20 cellular contexts compared by ENCODE assay signal in the genomic region with DNA sequence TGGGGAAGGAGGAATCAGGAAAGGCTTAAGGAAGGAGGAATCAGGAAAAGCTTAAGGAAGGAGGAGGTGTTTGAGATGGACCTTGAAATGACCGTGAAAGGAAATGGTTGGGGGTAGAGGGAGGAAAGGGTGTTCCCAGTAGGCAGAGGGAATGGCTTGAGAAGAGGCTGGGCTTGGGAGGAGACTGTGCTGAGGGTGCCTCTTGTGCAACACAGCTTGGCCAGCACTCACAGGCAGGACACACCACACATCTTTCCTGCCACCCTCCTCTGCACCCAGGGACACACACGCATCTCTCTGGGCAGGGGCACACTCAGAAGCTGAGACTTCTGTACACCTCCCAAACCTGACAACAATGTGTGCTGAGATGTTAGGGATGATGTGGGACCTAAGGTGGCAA.
A peak's percentile ranks its signal among the peaks of the same experiment; 100 is the strongest.
DNase-seq lines count a peak whose midpoint lies in the region; ATAC-seq, FAIRE-seq and TF ChIP-seq lines count a peak whose summit lies in the region.
"Had no signal": no experiment of that assay in that cellular context is flagged by ENCODE, and none has a peak within 500 bp of the region (broad histone marks: within the 10 kb centered on the region; RNA-seq: fewer than 3 reads in every experiment).

No MANE protein-coding gene starts in this region.

- no peak overlapping the region for H3K27ac Mint-ChIP-seq in activated CD8-positive, alpha-beta T cell treated with anti-CD3 and anti-CD28 coated beads for 36 hours
- H3K27ac Mint-ChIP-seq: activated T-cell treated with anti-CD3 and anti-CD28 coated beads, Interleukin-2, amount 50 U/mL, for 72 hours; H9; type B pancreatic cell had no signal

- no peak overlapping the region for H3K9ac ChIP-seq in trophoblast cell (ENCODE audit: low read length)

- no peak for DNase-seq in right atrium auricular region (ENCODE audit: low spot score)
- no peak for DNase-seq in trophoblast cell
- no peak for DNase-seq in urothelium cell line (ENCODE audit: low spot score)
- no peak for DNase-seq in activated T-cell treated with anti-CD3 and anti-CD28 coated beads, Interleukin-2, amount 50 U/mL, for 1 hour
- no peak for DNase-seq in activated CD8-positive, alpha-beta T cell treated with anti-CD3 and anti-CD28 coated beads for 36 hours
- DNase-seq in NCI-H1048 (lab: John Stamatoyannopoulos, UW) = no peak
- DNase-seq: activated naive CD4-positive, alpha-beta T cell treated with anti-CD3 and anti-CD28 coated beads, Interleukin-2, amount 50 U/mL, for 16 hours; activated T-cell treated with anti-CD3 and anti-CD28 coated beads, Interleukin-2, amount 50 U/mL, for 72 hours; aorta; DND-41; H9; mammary epithelial cell; NCI-H2171 treated with DMSO at 0.1 percent for 48 hours; NCI-H526 treated with DMSO at 0.1 percent for 48 hours; stimulated activated CD4-positive, alpha-beta T cell treated with anti-CD3 and anti-CD28 coated beads, Interleukin-2, amount 100 ng/mL, for 24 hours; stimulated activated naive CD4-positive, alpha-beta T cell; SW 1271 had no signal

- H3K9me3 ChIP-seq in right atrium auricular region = peaks cover 0 to under 1% of the 10 kb centered on the region in 2 donors
- H3K9me3 ChIP-seq in trophoblast cell (ENCODE audit: insufficient read depth, low read depth, low read length) = no peaks in the 10 kb centered on the region

- CTCF ChIA-PET in activated CD8-positive, alpha-beta T cell treated with anti-CD3 and anti-CD28 coated beads for 36 hours (lab: Charles Lee) = no interaction called here

- H3K79me1 ChIP-seq in trophoblast cell (ENCODE audit: low read length) = peaks cover 23% of the 10 kb centered on the region

- H3K4me3 Mint-ChIP-seq in activated CD8-positive, alpha-beta T cell treated with anti-CD3 and anti-CD28 coated beads for 36 hours = no peak overlapping the region
- H3K4me3 Mint-ChIP-seq: activated T-cell treated with anti-CD3 and anti-CD28 coated beads, Interleukin-2, amount 50 U/mL, for 72 hours; H9; type B pancreatic cell had no signal

- no peak overlapping the region for H4K12ac ChIP-seq in trophoblast cell (ENCODE audit: low read depth, low read length)

- H3K79me2 ChIP-seq in trophoblast cell (ENCODE audit: control insufficient read depth, insufficient read depth, low read length, poor library complexity) = peaks cover 2% of the 10 kb centered on the region

- TF ChIP-seq CTCF in right atrium auricular region (IDR thresholded peaks at IDR 0.05) = no peak
- no peak for TF ChIP-seq CTCF in activated CD8-positive, alpha-beta T cell treated with anti-CD3 and anti-CD28 coated beads for 36 hours (IDR thresholded peaks at IDR 0.05)

- H3K14ac ChIP-seq in trophoblast cell (ENCODE audit: low read length) = no peak overlapping the region

- H3K36me3 Mint-ChIP-seq in activated CD8-positive, alpha-beta T cell treated with anti-CD3 and anti-CD28 coated beads for 36 hours (ENCODE audit: low read depth) = no peaks in the 10 kb centered on the region
- H3K36me3 Mint-ChIP-seq: type B pancreatic cell had no signal

- H3K18ac ChIP-seq in trophoblast cell (ENCODE audit: low read length) = no peak overlapping the region

- WGBS in trophoblast cell (ENCODE audit: extremely low coverage, insufficient coverage, insufficient read length) = no CpG with 5 or more reads among the region's 2 CpGs

- H2BK12ac ChIP-seq in trophoblast cell (ENCODE audit: low read length) = no peak overlapping the region

- H2BK120ac ChIP-seq in trophoblast cell (ENCODE audit: insufficient read depth, low read length, poor library complexity) = no peak overlapping the region

- H2AFZ ChIP-seq in trophoblast cell (ENCODE audit: insufficient read depth, low read length, poor library complexity) = no peak overlapping the region

- no peak overlapping the region for H3K4me3 ChIP-seq in right atrium auricular region
- H3K4me3 ChIP-seq in trophoblast cell (ENCODE audit: low read depth, low read length) = peak overlapping the region; percentile 8

- no peaks in the 10 kb centered on the region for H3K9me3 Mint-ChIP-seq in activated CD8-positive, alpha-beta T cell treated with anti-CD3 and anti-CD28 coated beads for 36 hours
- H3K9me3 Mint-ChIP-seq: activated T-cell treated with anti-CD3 and anti-CD28 coated beads, Interleukin-2, amount 50 U/mL, for 72 hours; H9; type B pancreatic cell had no signal

- no peak overlapping the region for H3K23ac ChIP-seq in trophoblast cell (ENCODE audit: low read length)

- POLR2A ChIA-PET in activated CD8-positive, alpha-beta T cell treated with anti-CD3 and anti-CD28 coated beads for 36 hours (lab: Charles Lee) = no interaction called here

- peaks cover 9% of the 10 kb centered on the region for H3K27me3 Mint-ChIP-seq in activated CD8-positive, alpha-beta T cell treated with anti-CD3 and anti-CD28 coated beads for 36 hours
- H3K27me3 Mint-ChIP-seq: type B pancreatic cell had no signal

- intact Hi-C loops in activated CD8-positive, alpha-beta T cell treated with anti-CD3 and anti-CD28 coated beads for 36 hours (cut with micrococcal nuclease) = no loop called here

- FAIRE-seq in urothelium cell line (lab: Jason Lieb, UNC) = peak; percentile 42

- peak overlapping the region; percentile 85 to 87 for H3K27ac ChIP-seq in right atrium auricular region
- no peak overlapping the region for H3K27ac ChIP-seq in trophoblast cell (ENCODE audit: low read depth, low read length)

- H2AK5ac ChIP-seq in trophoblast cell (ENCODE audit: low read length) = no peak overlapping the region

- H3K4me2 ChIP-seq in trophoblast cell (ENCODE audit: low read length) = no peak overlapping the region

- no peak overlapping the region for H4K8ac ChIP-seq in trophoblast cell (ENCODE audit: low read depth, low read length)

- H2BK5ac ChIP-seq in trophoblast cell (ENCODE audit: low read depth, low read length, poor library complexity) = no peak overlapping the region

- peaks cover 0 to 69% of the 10 kb centered on the region in 2 donors for H3K4me1 ChIP-seq in right atrium auricular region
- H3K4me1 ChIP-seq in trophoblast cell (ENCODE audit: control insufficient read depth in 1 of 2, insufficient read depth in 2 of 2, low read length in 2 of 2) = peaks cover 20 to 27% of the 10 kb centered on the region in 2 experiments

- ATAC-seq in esophagus mucosa (peak; percentile 23), HG03565 (IDR thresholded peaks at IDR 0.05; ENCODE audit: unreplicated experiment) (no peak)
- ATAC-seq in activated CD8-positive, alpha-beta T cell treated with anti-CD3 and anti-CD28 coated beads for 36 hours = no peak
- ATAC-seq: activated T-cell treated with anti-CD3 and anti-CD28 coated beads, Interleukin-2, amount 50 U/mL, for 72 hours had no signal

- H3K36me3 ChIP-seq in right atrium auricular region (no peaks in the 10 kb centered on the region), trophoblast cell (ENCODE audit: control insufficient read depth in 1 of 2, insufficient read depth in 2 of 2, low read length in 2 of 2) (no peaks in the 10 kb centered on the region)

- H3K27me3 ChIP-seq in right atrium auricular region (no peaks in the 10 kb centered on the region), trophoblast cell (ENCODE audit: insufficient read depth, low read length) (no peaks in the 10 kb centered on the region)

- H4K91ac ChIP-seq in trophoblast cell (ENCODE audit: low read depth, low read length) = no peak overlapping the region

- peaks cover 6% of the 10 kb centered on the region for H3K4me1 Mint-ChIP-seq in activated CD8-positive, alpha-beta T cell treated with anti-CD3 and anti-CD28 coated beads for 36 hours (ENCODE audit: low read depth)

- H3K4ac ChIP-seq in trophoblast cell (ENCODE audit: low read depth, low read length) = no peak overlapping the region
